ENCODE assay signal across 8 cellular contexts in genomic region chr15:88878720-88879184, GRCh38. TPM values are rescaled to one million over a fixed set of nuclear protein-coding genes. Genes with fewer than 3 reads are reported as not detected.
DNase-seq lines count a peak whose midpoint lies in the region; ATAC-seq, FAIRE-seq and TF ChIP-seq lines count a peak whose summit lies in the region.

No MANE protein-coding gene starts in this region.

- no peaks in the 10 kb centered on the region for H3K27me3 ChIP-seq in thyroid gland

- intact Hi-C loops in thyroid gland (cut with DNase I), result no loop called here

- H3K36me3 ChIP-seq in thyroid gland, result no peaks in the 10 kb centered on the region

- H3K4me3 ChIP-seq in thyroid gland (replicated peaks in 1 of 3), result no peak overlapping the region

- TF ChIP-seq POLR2A in thyroid gland (IDR thresholded peaks at IDR 0.05), result no peak

- WGBS in thyroid gland, 2 donors, result 71 to 83% methylated on average over 5 to 17 of the region's 18 CpGs

- ATAC-seq in activated CD4-positive, CD25-positive, alpha-beta regulatory T cell treated with anti-CD3 and anti-CD28 coated beads, Interleukin-2, amount 50 U/mL, for 24 hours, result peak; percentile 38 to 48
- ATAC-seq in HG03280 (IDR thresholded peaks at IDR 0.05; ENCODE audit: unreplicated experiment), result peak; percentile 69

- no peak for FAIRE-seq in RCC 7860 (lab: Jason Lieb, UNC)

- H3K27ac ChIP-seq in thyroid gland, result no peak overlapping the region

- no peaks in the 10 kb centered on the region for H3K9me3 ChIP-seq in thyroid gland

- peak in 5 of 6 experiments; percentile 4 to 56 (median 33) for TF ChIP-seq CTCF in thyroid gland (IDR thresholded peaks at IDR 0.05)

- no peaks in the 10 kb centered on the region for H3K4me1 ChIP-seq in thyroid gland

- DNase-seq in activated CD4-positive, CD25-positive, alpha-beta regulatory T cell (lab: John Stamatoyannopoulos, UW), result no peak
- DNase-seq in RCC 7860 (ENCODE audit: low spot score) (peak; percentile 27), amniotic epithelial cell (ENCODE audit: low read depth) (peak; percentile 39), islet precursor cell (peak; percentile 89), thyroid gland (peak; percentile 31 to 45), cerebellar nuclear complex (lab: John Stamatoyannopoulos, UW) (no peak)

RNA-seq across cellular contexts. Expression of gene HAPLN3, which starts 16.6 kb away (rescaled TPM):
- total RNA-seq in thyroid gland, result 10 to 100 TPM in 1 of 4 donors, 1 to 10 TPM in 3; 3.6 to 14.0 (median 5.8) TPM

RNA-seq across cellular contexts. Expression of gene MFGE8, which starts 34.4 kb away (rescaled TPM):
- 100 to 1,000 TPM in 2 of 4 donors, 10 to 100 TPM in 2; 94.8 to 161 (median 101) TPM for total RNA-seq in thyroid gland

Comparison
In these comparisons a context has a peak if more than half of its experiments do, and no peak if none do; other contexts are left out.
1. DNase-seq: peak in RCC 7860 (single experiment), amniotic epithelial cell (single experiment), islet precursor cell (single experiment) and thyroid gland (2 of 2); none in activated CD4-positive, CD25-positive, alpha-beta regulatory T cell (0 of 4) and cerebellar nuclear complex (0 of 2).